Comparison of ENCODE assay signal across 8 cellular contexts in the genomic region with DNA sequence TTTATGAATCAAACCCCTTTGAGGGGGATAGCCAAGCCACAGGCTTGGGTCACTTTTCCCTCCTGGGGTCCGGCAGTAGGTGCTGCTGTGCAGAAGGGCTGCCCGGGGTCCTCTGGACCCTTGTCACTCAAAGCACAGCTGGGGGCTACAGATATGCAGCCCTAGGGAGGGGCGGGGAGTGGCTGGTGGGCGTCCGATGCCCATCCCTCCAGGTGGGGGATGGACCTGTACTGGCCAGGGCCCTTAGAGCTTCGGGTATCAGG. TPM values are rescaled to one million over a fixed set of nuclear protein-coding genes. Genes with fewer than 3 reads are reported as not detected.
A peak's percentile ranks its signal among the peaks of the same experiment; 100 is the strongest.
DNase-seq lines count a peak whose midpoint lies in the region; ATAC-seq and TF ChIP-seq lines count a peak whose summit lies in the region.

No MANE protein-coding gene starts in this region.

- no peak for TF ChIP-seq CTCF in Peyer's patch (IDR thresholded peaks at IDR 0.05)
- no peak for TF ChIP-seq CTCF in parathyroid adenoma (IDR thresholded peaks at IDR 0.05)

- H3K4me1 Mint-ChIP-seq in CD4-positive, alpha-beta memory T cell, result peaks cover 13 to 53% (median 30%) of the 10 kb centered on the region in 4 donors

- POLR2A ChIA-PET in CD4-positive, alpha-beta memory T cell (lab: Charles Lee; ENCODE audit: partially characterized antibody), result interaction anchor here (0.7 to 1.3 kb wide), 3 partner anchors 13 to 93 kb away, joined by 3 to 4 read pairs (median 3); no protein-coding TSS in a partner anchor

- no peak overlapping the region for H3K9ac ChIP-seq in parathyroid adenoma

- H3K4me2 ChIP-seq in parathyroid adenoma (ENCODE audit: low read length), result peak overlapping the region; percentile 59

- no peaks in the 10 kb centered on the region for H3K27me3 Mint-ChIP-seq in CD4-positive, alpha-beta memory T cell

- H3K36me3 Mint-ChIP-seq in CD4-positive, alpha-beta memory T cell, result peaks cover 4 to 25% of the 10 kb centered on the region in 2 donors

- no peaks in the 10 kb centered on the region for H3K9me3 ChIP-seq in CD4-positive, alpha-beta memory T cell (ENCODE audit: control insufficient read depth in 1 of 2, low read length in 2 of 2)
- no peaks in the 10 kb centered on the region for H3K9me3 ChIP-seq in Peyer's patch
- H3K9me3 ChIP-seq in esophagus (ENCODE audit: control insufficient read depth in 2 of 2, insufficient read depth in 1 of 2, low read depth in 1 of 2, low read length in 1 of 2), result no peaks in the 10 kb centered on the region
- H3K9me3 ChIP-seq in parathyroid adenoma (ENCODE audit: control insufficient read depth, low read length), result no peaks in the 10 kb centered on the region

- intact Hi-C loops in CD4-positive, alpha-beta memory T cell (cut with micrococcal nuclease), result no loop called here

- peak overlapping the region; percentile 50 for H2AFZ ChIP-seq in parathyroid adenoma

- H3K79me2 ChIP-seq in parathyroid adenoma, result peaks cover 8% of the 10 kb centered on the region

- no peaks in the 10 kb centered on the region for H3K9me3 Mint-ChIP-seq in CD4-positive, alpha-beta memory T cell

- no peak for DNase-seq in CD4-positive, alpha-beta memory T cell
- DNase-seq in Peyer's patch, result no peak
- no peak for DNase-seq in NCI-H1930 (lab: John Stamatoyannopoulos, UW)
- DNase-seq in GM19238 (ENCODE audit: insufficient read length, low spot score), result no peak
- DNase-seq in AG20443 (ENCODE audit: low spot score), result no peak

- no peaks in the 10 kb centered on the region for H3K27me3 ChIP-seq in CD4-positive, alpha-beta memory T cell (ENCODE audit: insufficient read depth, low read length)
- H3K27me3 ChIP-seq in Peyer's patch (no peaks in the 10 kb centered on the region), esophagus (ENCODE audit: control insufficient read depth in 1 of 2, insufficient read depth in 2 of 2, low read length in 2 of 2) (no peaks in the 10 kb centered on the region), parathyroid adenoma (ENCODE audit: control insufficient read depth, insufficient read depth, low read length) (no peaks in the 10 kb centered on the region)

- CTCF ChIA-PET in CD4-positive, alpha-beta memory T cell (lab: Charles Lee; ENCODE audit: partially characterized antibody), result no interaction called here

- 26 to 29% methylated on average over 6 of the region's 6 CpGs for WGBS in esophagus, 2 donors

- H3K27ac ChIP-seq in CD4-positive, alpha-beta memory T cell (ENCODE audit: low read depth, low read length), result peak overlapping the region; percentile 36
- H3K27ac ChIP-seq in Peyer's patch (peak overlapping the region; percentile 40 to 84 (median 76)), esophagus (ENCODE audit: low read depth in 2 of 2, low read length in 1 of 2) (peak overlapping the region; percentile 77 to 93), parathyroid adenoma (no peak overlapping the region)

- H3K4me3 Mint-ChIP-seq in CD4-positive, alpha-beta memory T cell, result peak overlapping the region; percentile 77 to 90 (median 84)

- H3K36me3 ChIP-seq in CD4-positive, alpha-beta memory T cell (ENCODE audit: insufficient read depth, low read length), result peaks cover 4% of the 10 kb centered on the region
- H3K36me3 ChIP-seq in Peyer's patch (peaks cover 0 to 6% (median 0%) of the 10 kb centered on the region in 3 donors), esophagus (ENCODE audit: control insufficient read depth in 2 of 2, insufficient read depth in 2 of 2, low read length in 1 of 2) (peaks cover 0 to 8% of the 10 kb centered on the region in 2 donors), parathyroid adenoma (ENCODE audit: control insufficient read depth, insufficient read depth, low read length) (no peaks in the 10 kb centered on the region)

- TF ChIP-seq POLR2A in Peyer's patch (IDR thresholded peaks at IDR 0.05), result no peak

- no peak for ATAC-seq in HG02938 (IDR thresholded peaks at IDR 0.05; ENCODE audit: unreplicated experiment)

- peak overlapping the region; percentile 70 to 93 (median 81) for H3K27ac Mint-ChIP-seq in CD4-positive, alpha-beta memory T cell

- H3K4me1 ChIP-seq in CD4-positive, alpha-beta memory T cell (ENCODE audit: insufficient read depth, low read length), result peaks cover 40% of the 10 kb centered on the region
- peaks cover 0 to 72% (median 12%) of the 10 kb centered on the region in 4 donors for H3K4me1 ChIP-seq in Peyer's patch
- peaks cover 33 to 39% of the 10 kb centered on the region in 2 donors for H3K4me1 ChIP-seq in esophagus (ENCODE audit: control insufficient read depth in 2 of 2, insufficient read depth in 2 of 2, low read length in 1 of 2)
- peaks cover 27% of the 10 kb centered on the region for H3K4me1 ChIP-seq in parathyroid adenoma

- peak overlapping the region in 1 of 2 donors; percentile 42 for H3K4me3 ChIP-seq in CD4-positive, alpha-beta memory T cell (ENCODE audit: low read length in 2 of 2)
- H3K4me3 ChIP-seq in Peyer's patch (peak overlapping the region; percentile 43 to 80 (median 70)), esophagus (ENCODE audit: low read depth in 1 of 2, low read length in 2 of 2) (peak overlapping the region; percentile 59 to 85), parathyroid adenoma (ENCODE audit: low read depth, low read length) (peak overlapping the region; percentile 17)

RNA-seq across cellular contexts. Expression of gene VASN, which starts 0.6 kb away (rescaled TPM):
- total RNA-seq in CD4-positive, alpha-beta memory T cell, result under 1 TPM; 0.11 to 0.29 TPM
- polyA plus RNA-seq in CD4-positive, alpha-beta memory T cell, result under 1 TPM in 1 of 2 donors, not detected in 1; 0.16 TPM
- 10 to 100 TPM in 2 of 4 donors, 1 to 10 TPM in 2; 2.1 to 18.2 (median 8.4) TPM for total RNA-seq in Peyer's patch
- 10 to 100 TPM; 25.5 to 32.7 TPM for polyA plus RNA-seq in esophagus

RNA-seq across cellular contexts. Expression of gene PAM16, which starts 21.1 kb away (rescaled TPM):
- total RNA-seq in CD4-positive, alpha-beta memory T cell, result 10 to 100 TPM; 38.6 to 54.8 TPM
- polyA plus RNA-seq in CD4-positive, alpha-beta memory T cell, result 10 to 100 TPM; 34.6 to 34.8 TPM
- 10 to 100 TPM; 18.2 to 61.4 (median 49.3) TPM for total RNA-seq in Peyer's patch
- polyA plus RNA-seq in esophagus, result 10 to 100 TPM; 48.2 to 86.1 TPM

RNA-seq across cellular contexts. Expression of gene CORO7, which starts 44.1 kb away (rescaled TPM):
- 100 to 1,000 TPM; 176 to 184 TPM for total RNA-seq in CD4-positive, alpha-beta memory T cell
- polyA plus RNA-seq in CD4-positive, alpha-beta memory T cell, result 100 to 1,000 TPM in 1 of 2 donors, 10 to 100 TPM in 1; 48.2 to 139 TPM
- total RNA-seq in Peyer's patch, result 100 to 1,000 TPM in 2 of 4 donors, 10 to 100 TPM in 2; 73.4 to 219 (median 110) TPM
- polyA plus RNA-seq in esophagus, result 10 to 100 TPM; 11.6 to 12.8 TPM

RNA-seq across cellular contexts. Expression of gene DNAJA3, which starts 53.4 kb away (rescaled TPM):
- total RNA-seq in CD4-positive, alpha-beta memory T cell, result 10 to 100 TPM; 67.5 to 71.1 TPM
- 10 to 100 TPM; 52.4 to 55.5 TPM for polyA plus RNA-seq in CD4-positive, alpha-beta memory T cell
- 10 to 100 TPM; 51.4 to 70.1 (median 54.0) TPM for total RNA-seq in Peyer's patch
- polyA plus RNA-seq in esophagus, result 10 to 100 TPM; 20.5 to 27.8 TPM

RNA-seq across cellular contexts. Expression of gene GLIS2, which starts 56.4 kb away (rescaled TPM):
- under 1 TPM in 1 of 2 experiments, not detected in 1; 0.08 TPM for total RNA-seq in CD4-positive, alpha-beta memory T cell
- polyA plus RNA-seq in CD4-positive, alpha-beta memory T cell, result not detected
- total RNA-seq in Peyer's patch, result 1 to 10 TPM in 3 of 4 donors, under 1 TPM in 1; 0.35 to 3.3 (median 1.7) TPM
- 1 to 10 TPM; 1.2 to 1.6 TPM for polyA plus RNA-seq in esophagus
